In genomic region chr1:36771222-36771621, GRCh38 we compare ENCODE assay signal across 27 cellular contexts.
DNase-seq lines count a peak whose midpoint lies in the region; ATAC-seq and TF ChIP-seq lines count a peak whose summit lies in the region.
"Had no signal": no experiment of that assay in that cellular context is flagged by ENCODE, and none has a peak within 500 bp of the region (broad histone marks: within the 10 kb centered on the region; RNA-seq: fewer than 3 reads in every experiment).

No MANE protein-coding gene starts in this region.

- ATAC-seq in GM23338 = peak; percentile 86
- no peak for ATAC-seq in Right ventricle myocardium superior (ENCODE audit: poor library complexity)
- ATAC-seq: activated CD4-positive, CD25-positive, alpha-beta regulatory T cell treated with anti-CD3 and anti-CD28 coated beads, Interleukin-2, amount 50 U/mL, for 24 hours; activated CD8-positive, alpha-beta T cell treated with anti-CD3 and anti-CD28 coated beads for 36 hours; HCT116; Right ventricle myocardium inferior; stimulated activated memory B cell treated with anti-CD40 and anti-IgM and Interleukin-4, amounts not matched to agents 10 μg/mL and 1 μg/mL and 100 μg/mL, for 72 hours had no signal

- H4K12ac ChIP-seq in trophoblast cell (ENCODE audit: low read depth, low read length) = no peak overlapping the region

- H3K27ac ChIP-seq in GM23338 (ENCODE audit: low read depth) = no peak overlapping the region
- H3K27ac ChIP-seq in neural progenitor cell = peak overlapping the region; percentile 38
- no peak overlapping the region for H3K27ac ChIP-seq in trophoblast cell (ENCODE audit: low read depth, low read length)
- H3K27ac ChIP-seq: breast epithelium, coronary artery, vagina had no signal

- peaks cover 16% of the 10 kb centered on the region for H3K27me3 Mint-ChIP-seq in GM23338 (ENCODE audit: insufficient read depth, low read depth, poor library complexity)
- H3K27me3 Mint-ChIP-seq in neural progenitor cell (ENCODE audit: insufficient read depth, low read depth) = peaks cover 25% of the 10 kb centered on the region

- TF ChIP-seq CTCF in GM23338 (conservative IDR thresholded peaks at IDR 0.05; ENCODE audit: low read depth in 2 of 2) (no peak), neural progenitor cell (IDR thresholded peaks at IDR 0.05) (no peak)

- H3K36me3 ChIP-seq in GM23338 (ENCODE audit: insufficient read depth) = no peaks in the 10 kb centered on the region
- no peaks in the 10 kb centered on the region for H3K36me3 ChIP-seq in neural progenitor cell
- no peaks in the 10 kb centered on the region for H3K36me3 ChIP-seq in trophoblast cell (ENCODE audit: control insufficient read depth in 1 of 2, insufficient read depth in 2 of 2, low read length in 2 of 2)
- H3K36me3 ChIP-seq: breast epithelium, vagina had no signal

- no peaks in the 10 kb centered on the region for H3K79me2 ChIP-seq in GM23338 (replicated peaks; ENCODE audit: insufficient read depth)
- no peaks in the 10 kb centered on the region for H3K79me2 ChIP-seq in neural progenitor cell (ENCODE audit: low read depth)
- H3K79me2 ChIP-seq in trophoblast cell (ENCODE audit: control insufficient read depth, insufficient read depth, low read length, poor library complexity) = no peaks in the 10 kb centered on the region

- H3K4me3 ChIP-seq in GM23338 = peak overlapping the region; percentile 45
- peak overlapping the region; percentile 6 for H3K4me3 ChIP-seq in neural progenitor cell
- H3K4me3 ChIP-seq in trophoblast cell (ENCODE audit: low read depth, low read length) = no peak overlapping the region
- H3K4me3 ChIP-seq: breast epithelium, coronary artery, vagina had no signal

- no peak overlapping the region for H2AK5ac ChIP-seq in trophoblast cell (ENCODE audit: low read length)

- no peak overlapping the region for H3K4ac ChIP-seq in trophoblast cell (ENCODE audit: low read depth, low read length)

- 0 out of 2 replicates have a peak, but pooled peaks cover 2% of the 10 kb centered on the region for H3K9me2 ChIP-seq in GM23338 (ENCODE audit: insufficient read depth)

- H3K36me3 Mint-ChIP-seq in GM23338 (ENCODE audit: low read depth) (no peaks in the 10 kb centered on the region; the same call in 2 of the 3 replicates), neural progenitor cell (no peaks in the 10 kb centered on the region)
- H3K36me3 Mint-ChIP-seq: CD4-positive, alpha-beta memory T cell; stimulated activated memory B cell treated with anti-CD40 and anti-IgM and Interleukin-4, amounts not matched to agents 10 μg/mL and 1 μg/mL and 100 μg/mL, for 72 hours had no signal

- intact Hi-C loops in Right ventricle myocardium superior (cut with DNase I) = no loop called here

- H3K27ac Mint-ChIP-seq in GM23338 = peak overlapping the region; percentile 45
- no peak overlapping the region for H3K27ac Mint-ChIP-seq in neural progenitor cell
- H3K27ac Mint-ChIP-seq: activated CD8-positive, alpha-beta T cell treated with anti-CD3 and anti-CD28 coated beads for 36 hours; CD4-positive, alpha-beta memory T cell; nephron; progenitor cell of endocrine pancreas; stimulated activated memory B cell treated with anti-CD40 and anti-IgM and Interleukin-4, amounts not matched to agents 10 μg/mL and 1 μg/mL and 100 μg/mL, for 72 hours had no signal

- H3F3A ChIP-seq in GM23338 (replicated peaks; ENCODE audit: low read depth) = no peaks in the 10 kb centered on the region
- peaks cover 37% of the 10 kb centered on the region for H3F3A ChIP-seq in neural progenitor cell (ENCODE audit: low read depth)

- H3K79me1 ChIP-seq in trophoblast cell (ENCODE audit: low read length) = no peaks in the 10 kb centered on the region

- no peak overlapping the region for H2BK5ac ChIP-seq in trophoblast cell (ENCODE audit: low read depth, low read length, poor library complexity)

- H3K18ac ChIP-seq in trophoblast cell (ENCODE audit: low read length) = no peak overlapping the region

- H3K4me1 ChIP-seq in GM23338 (ENCODE audit: insufficient read depth) (peaks cover 34% of the 10 kb centered on the region), neural progenitor cell (peaks cover 62% of the 10 kb centered on the region), trophoblast cell (ENCODE audit: control insufficient read depth in 1 of 2, insufficient read depth in 2 of 2, low read length in 2 of 2) (no peaks in the 10 kb centered on the region)
- H3K4me1 ChIP-seq: breast epithelium, vagina had no signal

- H3K27me3 ChIP-seq in GM23338 (ENCODE audit: insufficient read depth) (no peaks in the 10 kb centered on the region), neural progenitor cell (no peaks in the 10 kb centered on the region), trophoblast cell (ENCODE audit: insufficient read depth, low read length) (no peaks in the 10 kb centered on the region)
- H3K27me3 ChIP-seq: vagina had no signal

- H3K4me2 ChIP-seq in GM23338 (peak overlapping the region; percentile 70), neural progenitor cell (peak overlapping the region; percentile 65), trophoblast cell (ENCODE audit: low read length) (no peak overlapping the region)

- no peak overlapping the region for H4K91ac ChIP-seq in trophoblast cell (ENCODE audit: low read depth, low read length)

- H2BK120ac ChIP-seq in trophoblast cell (ENCODE audit: insufficient read depth, low read length, poor library complexity) = no peak overlapping the region

- H2BK12ac ChIP-seq in trophoblast cell (ENCODE audit: low read length) = no peak overlapping the region

- H3K4me3 Mint-ChIP-seq in GM23338 (peak overlapping the region; percentile 60), neural progenitor cell (no peak overlapping the region)
- H3K4me3 Mint-ChIP-seq: activated CD8-positive, alpha-beta T cell treated with anti-CD3 and anti-CD28 coated beads for 36 hours; CD4-positive, alpha-beta memory T cell; nephron; stimulated activated memory B cell treated with anti-CD40 and anti-IgM and Interleukin-4, amounts not matched to agents 10 μg/mL and 1 μg/mL and 100 μg/mL, for 72 hours had no signal

- no peak overlapping the region for H3K14ac ChIP-seq in trophoblast cell (ENCODE audit: low read length)

- no peaks in the 10 kb centered on the region for H3K9me3 ChIP-seq in neural progenitor cell (ENCODE audit: low read depth)
- no peaks in the 10 kb centered on the region for H3K9me3 ChIP-seq in trophoblast cell (ENCODE audit: insufficient read depth, low read depth, low read length)
- H3K9me3 ChIP-seq: breast epithelium, vagina had no signal

- H3K23ac ChIP-seq in trophoblast cell (ENCODE audit: low read length) = no peak overlapping the region

- no peaks in the 10 kb centered on the region for H4K20me1 ChIP-seq in GM23338 (replicated peaks; ENCODE audit: insufficient read depth)
- no peaks in the 10 kb centered on the region for H4K20me1 ChIP-seq in neural progenitor cell (ENCODE audit: low read depth)

- DNase-seq in GM23338 (ENCODE audit: low spot score) (peak; percentile 67), NCI-H345 (lab: John Stamatoyannopoulos, UW) (peak; percentile 39), iPS DF 19.7 (ENCODE audit: low read depth, low spot score) (peak; percentile 56), neural progenitor cell (ENCODE audit: low spot score) (peak; percentile 79), Kasumi-1 (lab: John Stamatoyannopoulos, UW) (no peak), trophoblast cell (no peak), Right ventricle myocardium superior (no peak)
- DNase-seq: activated CD8-positive, alpha-beta T cell treated with anti-CD3 and anti-CD28 coated beads for 36 hours; activated naive CD4-positive, alpha-beta T cell; activated T-cell treated with anti-CD3 and anti-CD28 coated beads for 4 hours; amniotic stem cell; CD4-positive, alpha-beta memory T cell; GF-D8; Karpas-422; NCI-H526 treated with DMSO at 0.1 percent for 48 hours; OCI-M1; stimulated activated CD4-positive, alpha-beta T cell treated with anti-CD3 and anti-CD28 coated beads, Interleukin-1b, Interleukin-23, amount 100 ng/mL, for 48 hours; T-helper 9 cell had no signal

- H3K9ac ChIP-seq in neural progenitor cell = no peak overlapping the region
- H3K9ac ChIP-seq in trophoblast cell (ENCODE audit: low read length) = no peak overlapping the region

- H3K9me3 Mint-ChIP-seq in GM23338 = no peaks in the 10 kb centered on the region; the same call in 2 of the 3 replicates
- no peaks in the 10 kb centered on the region for H3K9me3 Mint-ChIP-seq in neural progenitor cell
- H3K9me3 Mint-ChIP-seq: activated CD8-positive, alpha-beta T cell treated with anti-CD3 and anti-CD28 coated beads for 36 hours; nephron; stimulated activated memory B cell treated with anti-CD40 and anti-IgM and Interleukin-4, amounts not matched to agents 10 μg/mL and 1 μg/mL and 100 μg/mL, for 72 hours had no signal

- peak overlapping the region; percentile 87; the same call in 1 of the 2 replicates for H2AFZ ChIP-seq in GM23338
- no peak overlapping the region for H2AFZ ChIP-seq in neural progenitor cell (replicated peaks)
- no peak overlapping the region for H2AFZ ChIP-seq in trophoblast cell (ENCODE audit: insufficient read depth, low read length, poor library complexity)

- H3K4me1 Mint-ChIP-seq in GM23338 (peaks cover 53% of the 10 kb centered on the region), neural progenitor cell (peaks cover 32% of the 10 kb centered on the region)
- H3K4me1 Mint-ChIP-seq: CD4-positive, alpha-beta memory T cell; stimulated activated memory B cell treated with anti-CD40 and anti-IgM and Interleukin-4, amounts not matched to agents 10 μg/mL and 1 μg/mL and 100 μg/mL, for 72 hours had no signal

- no peak overlapping the region for H4K8ac ChIP-seq in trophoblast cell (ENCODE audit: low read depth, low read length)

- no CpG with 5 or more reads among the region's 6 CpGs for WGBS in trophoblast cell (ENCODE audit: extremely low coverage, insufficient coverage, insufficient read length)

TF ChIP-seq in GM23338, 12 proteins besides CTCF, POLR2A, EP300 and RAD21 (continues in another document):
- no peak for TF ChIP-seq NANOG (IDR thresholded peaks at IDR 0.05; ENCODE audit: borderline replicate concordance)
- peak; percentile 45; the same call in 1 of the 2 replicates for TF ChIP-seq CREB1 (CRISPR knock-in tag; IDR thresholded peaks at IDR 0.05; ENCODE audit: low read depth)

Comparison
In these comparisons a context has a peak if more than half of its experiments do, and no peak if none do; other contexts are left out.
1. DNase-seq: peak in GM23338 (single experiment), NCI-H345 (single experiment), iPS DF 19.7 (single experiment) and neural progenitor cell (single experiment); none in Kasumi-1 (0 of 2), trophoblast cell (0 of 2) and Right ventricle myocardium superior (single experiment).